1 cellular context compared by ENCODE assay signal in the genomic region with DNA sequence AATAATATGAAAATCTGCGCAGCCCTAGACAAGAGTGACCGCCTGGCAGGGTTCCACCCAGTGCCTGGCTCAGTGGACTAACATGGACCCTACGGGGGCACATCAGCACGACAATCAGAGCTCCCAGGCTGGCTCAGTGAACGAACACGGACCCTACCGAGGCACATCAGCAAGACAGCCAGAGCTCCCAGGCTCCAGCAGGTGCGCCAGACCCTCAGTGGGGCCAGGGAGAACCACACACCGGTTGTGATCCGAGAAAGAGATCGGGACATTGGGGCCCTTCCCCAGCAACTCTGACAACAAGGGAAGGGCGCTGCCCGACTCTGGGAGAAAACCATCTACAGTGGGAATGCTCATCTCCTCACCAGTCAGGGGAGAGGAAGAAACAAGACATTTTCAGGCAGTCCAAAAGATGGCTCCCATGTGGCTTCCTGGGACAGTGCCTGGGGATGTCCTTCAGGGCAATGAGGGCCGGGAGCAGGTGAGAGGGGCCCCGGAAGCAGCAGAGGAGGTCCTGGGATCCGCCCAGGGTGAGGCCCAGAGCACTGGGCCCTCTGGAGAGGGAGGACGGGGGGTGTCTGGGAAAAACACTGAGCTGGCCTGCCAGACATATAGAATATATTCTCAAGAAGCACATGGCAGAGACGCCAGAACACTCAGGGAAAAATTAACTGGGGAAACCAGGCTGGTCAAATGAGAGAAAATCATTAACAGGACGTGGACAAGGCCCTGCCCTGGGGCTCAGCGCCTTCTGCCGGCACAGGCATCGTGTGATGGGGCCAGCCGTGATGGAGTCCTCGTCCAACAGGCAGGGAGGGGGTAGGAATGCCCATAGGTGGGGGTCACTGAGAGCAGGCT.
TF ChIP-seq lines count a peak whose summit lies in the region.

No MANE protein-coding gene starts in this region.

TF ChIP-seq in HepG2, 621 proteins besides CTCF, POLR2A, EP300 and RAD21 (continues in another document):
- TF ChIP-seq RFX5 (IDR thresholded peaks at IDR 0.05; ENCODE audit: low read depth, low read length) (no peak), ZNF605 (CRISPR knock-in tag; IDR thresholded peaks at IDR 0.05) (peak; percentile 32; the same call in 1 of the 2 replicates), PRMT3 (CRISPR knock-in tag; IDR thresholded peaks at IDR 0.05; ENCODE audit: borderline replicate concordance, low read depth) (no peak), ZFP36L1 (CRISPR knock-in tag; IDR thresholded peaks at IDR 0.05) (no peak), RFX3 (CRISPR knock-in tag; IDR thresholded peaks at IDR 0.05) (no peak), CC2D1A (CRISPR knock-in tag; IDR thresholded peaks at IDR 0.05) (no peak), XBP1 (CRISPR knock-in tag; IDR thresholded peaks at IDR 0.05) (no peak), TOPORS (CRISPR knock-in tag; IDR thresholded peaks at IDR 0.05) (no peak), CBX5 (CRISPR knock-in tag; IDR thresholded peaks at IDR 0.05; ENCODE audit: borderline replicate concordance) (no peak), FOXA1 (IDR thresholded peaks at IDR 0.05) (no peak), FOXA1 (CRISPR knock-in tag; IDR thresholded peaks at IDR 0.05) (0 out of 2 replicates have a peak, but pooled peaks have one; percentile 4), SOX5 (CRISPR knock-in tag; IDR thresholded peaks at IDR 0.05; ENCODE audit: borderline replicate concordance) (no peak), ZNF788 (CRISPR knock-in tag; IDR thresholded peaks at IDR 0.05; ENCODE audit: borderline replicate concordance) (0 out of 2 replicates have a peak, but pooled peaks have one; percentile 26), SP5 (CRISPR knock-in tag; IDR thresholded peaks at IDR 0.05; ENCODE audit: borderline replicate concordance, low read depth) (peak; percentile 22; the same call in 1 of the 2 replicates), GABPA (IDR thresholded peaks at IDR 0.05; ENCODE audit: low read depth, low read length) (no peak), GABPA (CRISPR knock-in tag; IDR thresholded peaks at IDR 0.05; ENCODE audit: low read depth) (peak; percentile 29; the same call in 1 of the 2 replicates), ZNF263 (CRISPR knock-in tag; IDR thresholded peaks at IDR 0.05) (peak; percentile 93), SNRNP70 (IDR thresholded peaks at IDR 0.05; ENCODE audit: low read depth, low read length) (no peak), ZBTB7B (CRISPR knock-in tag; IDR thresholded peaks at IDR 0.05) (0 out of 2 replicates have a peak, but pooled peaks have one; percentile 33), CEBPG (CRISPR knock-in tag; IDR thresholded peaks at IDR 0.05) (0 out of 2 replicates have a peak, but pooled peaks have one; percentile 4), MZF1 (CRISPR knock-in tag; IDR thresholded peaks at IDR 0.05; ENCODE audit: borderline replicate concordance) (no peak), NCOA2 (CRISPR knock-in tag; IDR thresholded peaks at IDR 0.05) (0 out of 2 replicates have a peak, but pooled peaks have one; percentile 23), RARG (CRISPR knock-in tag; IDR thresholded peaks at IDR 0.05; ENCODE audit: low read depth) (no peak), HNF4A (CRISPR knock-in tag; IDR thresholded peaks at IDR 0.05) (no peak), BORCS8-MEF2B (CRISPR knock-in tag; IDR thresholded peaks at IDR 0.05) (no peak), KDM2A (CRISPR knock-in tag; IDR thresholded peaks at IDR 0.05; ENCODE audit: borderline replicate concordance, low read depth) (no peak), MTF1 (CRISPR knock-in tag; IDR thresholded peaks at IDR 0.05) (no peak), YY1 (IDR thresholded peaks at IDR 0.05; ENCODE audit: insufficient read depth, insufficient replicate concordance, low read depth, low read length) (peak; percentile 59), IRX3 (CRISPR knock-in tag; IDR thresholded peaks at IDR 0.05; ENCODE audit: borderline replicate concordance, low read depth) (0 out of 2 replicates have a peak, but pooled peaks have one; percentile 24)
- TF ChIP-seq, protein P1, sequence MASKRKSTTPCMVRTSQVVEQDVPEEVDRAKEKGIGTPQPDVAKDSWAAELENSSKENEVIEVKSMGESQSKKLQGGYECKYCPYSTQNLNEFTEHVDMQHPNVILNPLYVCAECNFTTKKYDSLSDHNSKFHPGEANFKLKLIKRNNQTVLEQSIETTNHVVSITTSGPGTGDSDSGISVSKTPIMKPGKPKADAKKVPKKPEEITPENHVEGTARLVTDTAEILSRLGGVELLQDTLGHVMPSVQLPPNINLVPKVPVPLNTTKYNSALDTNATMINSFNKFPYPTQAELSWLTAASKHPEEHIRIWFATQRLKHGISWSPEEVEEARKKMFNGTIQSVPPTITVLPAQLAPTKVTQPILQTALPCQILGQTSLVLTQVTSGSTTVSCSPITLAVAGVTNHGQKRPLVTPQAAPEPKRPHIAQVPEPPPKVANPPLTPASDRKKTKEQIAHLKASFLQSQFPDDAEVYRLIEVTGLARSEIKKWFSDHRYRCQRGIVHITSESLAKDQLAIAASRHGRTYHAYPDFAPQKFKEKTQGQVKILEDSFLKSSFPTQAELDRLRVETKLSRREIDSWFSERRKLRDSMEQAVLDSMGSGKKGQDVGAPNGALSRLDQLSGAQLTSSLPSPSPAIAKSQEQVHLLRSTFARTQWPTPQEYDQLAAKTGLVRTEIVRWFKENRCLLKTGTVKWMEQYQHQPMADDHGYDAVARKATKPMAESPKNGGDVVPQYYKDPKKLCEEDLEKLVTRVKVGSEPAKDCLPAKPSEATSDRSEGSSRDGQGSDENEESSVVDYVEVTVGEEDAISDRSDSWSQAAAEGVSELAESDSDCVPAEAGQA (IDR thresholded peaks at IDR 0.05; ENCODE audit: low read depth) = no peak
- TF ChIP-seq, protein P1 (CRISPR knock-in tag; IDR thresholded peaks at IDR 0.05; ENCODE audit: borderline replicate concordance) = no peak
- TF ChIP-seq, protein P2, sequence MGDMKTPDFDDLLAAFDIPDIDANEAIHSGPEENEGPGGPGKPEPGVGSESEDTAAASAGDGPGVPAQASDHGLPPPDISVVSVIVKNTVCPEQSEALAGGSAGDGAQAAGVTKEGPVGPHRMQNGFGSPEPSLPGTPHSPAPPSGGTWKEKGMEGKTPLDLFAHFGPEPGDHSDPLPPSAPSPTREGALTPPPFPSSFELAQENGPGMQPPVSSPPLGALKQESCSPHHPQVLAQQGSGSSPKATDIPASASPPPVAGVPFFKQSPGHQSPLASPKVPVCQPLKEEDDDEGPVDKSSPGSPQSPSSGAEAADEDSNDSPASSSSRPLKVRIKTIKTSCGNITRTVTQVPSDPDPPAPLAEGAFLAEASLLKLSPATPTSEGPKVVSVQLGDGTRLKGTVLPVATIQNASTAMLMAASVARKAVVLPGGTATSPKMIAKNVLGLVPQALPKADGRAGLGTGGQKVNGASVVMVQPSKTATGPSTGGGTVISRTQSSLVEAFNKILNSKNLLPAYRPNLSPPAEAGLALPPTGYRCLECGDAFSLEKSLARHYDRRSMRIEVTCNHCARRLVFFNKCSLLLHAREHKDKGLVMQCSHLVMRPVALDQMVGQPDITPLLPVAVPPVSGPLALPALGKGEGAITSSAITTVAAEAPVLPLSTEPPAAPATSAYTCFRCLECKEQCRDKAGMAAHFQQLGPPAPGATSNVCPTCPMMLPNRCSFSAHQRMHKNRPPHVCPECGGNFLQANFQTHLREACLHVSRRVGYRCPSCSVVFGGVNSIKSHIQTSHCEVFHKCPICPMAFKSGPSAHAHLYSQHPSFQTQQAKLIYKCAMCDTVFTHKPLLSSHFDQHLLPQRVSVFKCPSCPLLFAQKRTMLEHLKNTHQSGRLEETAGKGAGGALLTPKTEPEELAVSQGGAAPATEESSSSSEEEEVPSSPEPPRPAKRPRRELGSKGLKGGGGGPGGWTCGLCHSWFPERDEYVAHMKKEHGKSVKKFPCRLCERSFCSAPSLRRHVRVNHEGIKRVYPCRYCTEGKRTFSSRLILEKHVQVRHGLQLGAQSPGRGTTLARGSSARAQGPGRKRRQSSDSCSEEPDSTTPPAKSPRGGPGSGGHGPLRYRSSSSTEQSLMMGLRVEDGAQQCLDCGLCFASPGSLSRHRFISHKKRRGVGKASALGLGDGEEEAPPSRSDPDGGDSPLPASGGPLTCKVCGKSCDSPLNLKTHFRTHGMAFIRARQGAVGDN (CRISPR knock-in tag; IDR thresholded peaks at IDR 0.05) = peak; percentile 79
- TF ChIP-seq, protein P3, sequence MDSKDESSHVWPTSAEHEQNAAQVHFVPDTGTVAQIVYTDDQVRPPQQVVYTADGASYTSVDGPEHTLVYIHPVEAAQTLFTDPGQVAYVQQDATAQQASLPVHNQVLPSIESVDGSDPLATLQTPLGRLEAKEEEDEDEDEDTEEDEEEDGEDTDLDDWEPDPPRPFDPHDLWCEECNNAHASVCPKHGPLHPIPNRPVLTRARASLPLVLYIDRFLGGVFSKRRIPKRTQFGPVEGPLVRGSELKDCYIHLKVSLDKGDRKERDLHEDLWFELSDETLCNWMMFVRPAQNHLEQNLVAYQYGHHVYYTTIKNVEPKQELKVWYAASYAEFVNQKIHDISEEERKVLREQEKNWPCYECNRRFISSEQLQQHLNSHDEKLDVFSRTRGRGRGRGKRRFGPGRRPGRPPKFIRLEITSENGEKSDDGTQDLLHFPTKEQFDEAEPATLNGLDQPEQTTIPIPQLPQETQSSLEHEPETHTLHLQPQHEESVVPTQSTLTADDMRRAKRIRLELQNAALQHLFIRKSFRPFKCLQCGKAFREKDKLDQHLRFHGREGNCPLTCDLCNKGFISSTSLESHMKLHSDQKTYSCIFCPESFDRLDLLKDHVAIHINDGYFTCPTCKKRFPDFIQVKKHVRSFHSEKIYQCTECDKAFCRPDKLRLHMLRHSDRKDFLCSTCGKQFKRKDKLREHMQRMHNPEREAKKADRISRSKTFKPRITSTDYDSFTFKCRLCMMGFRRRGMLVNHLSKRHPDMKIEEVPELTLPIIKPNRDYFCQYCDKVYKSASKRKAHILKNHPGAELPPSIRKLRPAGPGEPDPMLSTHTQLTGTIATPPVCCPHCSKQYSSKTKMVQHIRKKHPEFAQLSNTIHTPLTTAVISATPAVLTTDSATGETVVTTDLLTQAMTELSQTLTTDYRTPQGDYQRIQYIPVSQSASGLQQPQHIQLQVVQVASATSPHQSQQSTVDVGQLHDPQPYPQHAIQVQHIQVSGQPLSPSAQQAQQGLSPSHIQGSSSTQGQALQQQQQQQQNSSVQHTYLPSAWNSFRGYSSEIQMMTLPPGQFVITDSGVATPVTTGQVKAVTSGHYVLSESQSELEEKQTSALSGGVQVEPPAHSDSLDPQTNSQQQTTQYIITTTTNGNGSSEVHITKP (CRISPR knock-in tag; IDR thresholded peaks at IDR 0.05; ENCODE audit: low read depth) = no peak
- TF ChIP-seq, protein P4, sequence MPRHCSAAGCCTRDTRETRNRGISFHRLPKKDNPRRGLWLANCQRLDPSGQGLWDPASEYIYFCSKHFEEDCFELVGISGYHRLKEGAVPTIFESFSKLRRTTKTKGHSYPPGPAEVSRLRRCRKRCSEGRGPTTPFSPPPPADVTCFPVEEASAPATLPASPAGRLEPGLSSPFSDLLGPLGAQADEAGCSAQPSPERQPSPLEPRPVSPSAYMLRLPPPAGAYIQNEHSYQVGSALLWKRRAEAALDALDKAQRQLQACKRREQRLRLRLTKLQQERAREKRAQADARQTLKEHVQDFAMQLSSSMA (CRISPR knock-in tag; IDR thresholded peaks at IDR 0.05) = 0 out of 2 replicates have a peak, but pooled peaks have one; percentile 10
